In genomic region chrX:103630171-103630511, GRCh38 we compare ENCODE assay signal across 8 cellular contexts. TPM values are rescaled to one million over a fixed set of nuclear protein-coding genes. Genes with fewer than 3 reads are reported as not detected.
DNase-seq lines count a peak whose midpoint lies in the region; ATAC-seq and TF ChIP-seq lines count a peak whose summit lies in the region.

No MANE protein-coding gene starts in this region.

- H3K36me3 Mint-ChIP-seq in natural killer cell: no peaks in the 10 kb centered on the region

- H3K4me3 Mint-ChIP-seq in natural killer cell: peak overlapping the region; percentile 92

- DNase-seq in BJ (ENCODE audit: low read depth): no peak
- DNase-seq in coronary artery (ENCODE audit: low spot score): no peak
- DNase-seq in natural killer cell: no peak
- no peak for DNase-seq in epidermal melanocyte (ENCODE audit: insufficient read length, low spot score)
- no peak for DNase-seq in SW 1271 (lab: John Stamatoyannopoulos, UW)
- DNase-seq in T-helper 9 cell: no peak

- H3K27ac ChIP-seq in HUES64 (ENCODE audit: low read depth, low read length) (no peak overlapping the region; the same call in 1 of the 2 replicates), coronary artery (peak overlapping the region; percentile 89 to 96)

- CTCF ChIA-PET in BJ (lab: Yijun Ruan, JAX): interaction anchor here (1.0 to 1.7 kb wide), 7 partner anchors 9 to 96 kb away, joined by 3 to 6 read pairs (median 3); no protein-coding TSS in a partner anchor

- peaks cover 7% of the 10 kb centered on the region; the same call in 1 of the 2 replicates for H3K4me1 ChIP-seq in HUES64 (ENCODE audit: insufficient read depth, low read length)

- ATAC-seq in natural killer cell (no peak), HG02763 (IDR thresholded peaks at IDR 0.05; ENCODE audit: unreplicated experiment) (no peak)

- intact Hi-C loops in natural killer cell (cut with micrococcal nuclease): no loop called here

- peaks cover 0 to 5% of the 10 kb centered on the region in 2 donors for H3K27me3 Mint-ChIP-seq in natural killer cell (ENCODE audit: low read depth in 2 of 2)

- TF ChIP-seq CTCF in BJ (IDR thresholded peaks at IDR 0.05; ENCODE audit: insufficient read depth, low read depth, low read length) (no peak), coronary artery (IDR thresholded peaks at IDR 0.05) (no peak), natural killer cell (IDR thresholded peaks at IDR 0.05) (no peak)

- WGBS in HUES64: 30% methylated on average over 6 of the region's 6 CpGs

- H3K9ac ChIP-seq in HUES64 (ENCODE audit: low read depth, low read length): peak overlapping the region; percentile 67; the same call in 1 of the 2 replicates

- no peaks in the 10 kb centered on the region for H3K9me3 ChIP-seq in HUES64 (ENCODE audit: insufficient read depth, low read depth, low read length)

- no peaks in the 10 kb centered on the region for H3K27me3 ChIP-seq in BJ (ENCODE audit: control insufficient read depth, insufficient read depth, low read length)
- no peaks in the 10 kb centered on the region for H3K27me3 ChIP-seq in HUES64 (ENCODE audit: insufficient read depth, low read length)

- peaks cover 11 to 20% of the 10 kb centered on the region in 2 donors for H3K4me1 Mint-ChIP-seq in natural killer cell

- H3K4me3 ChIP-seq in BJ (ENCODE audit: low read depth, low read length): peak overlapping the region; percentile 54
- peak overlapping the region; percentile 92 for H3K4me3 ChIP-seq in HUES64 (ENCODE audit: low read length)
- H3K4me3 ChIP-seq in coronary artery: peak overlapping the region; percentile 83

- POLR2A ChIA-PET in BJ (lab: Charles Lee): interaction anchor here (0.5 to 0.8 kb wide), 2 partner anchors 15 to 57 kb away, joined by 3 to 4 read pairs; no protein-coding TSS in a partner anchor

- H3K27ac Mint-ChIP-seq in natural killer cell: peak overlapping the region; percentile 3 to 91

- H3K36me3 ChIP-seq in BJ (ENCODE audit: control insufficient read depth, insufficient read depth, low read length): no peaks in the 10 kb centered on the region
- no peaks in the 10 kb centered on the region for H3K36me3 ChIP-seq in HUES64 (ENCODE audit: insufficient read depth, low read length)

- H3K9me3 Mint-ChIP-seq in natural killer cell: no peaks in the 10 kb centered on the region

RNA-seq across cellular contexts. Expression of gene TCEAL1, which starts 1.4 kb away (rescaled TPM):
- polyA plus RNA-seq in BJ (2011; rRNA removed): 30.9 and 44.5 TPM in 2 replicates
- 3.5 TPM in 2 replicates for polyA minus RNA-seq in BJ (2011; rRNA and poly(A)+ RNA removed)
- 4.8 TPM for polyA plus RNA-seq in HUES64 (2013, experiment 1 of 2)
- polyA plus RNA-seq in HUES64 (2013, experiment 2 of 2): 4.8 TPM
- 1 to 10 TPM; 6.4 to 7.1 (median 6.7) TPM for total RNA-seq in natural killer cell

RNA-seq across cellular contexts. Expression of gene TCEAL3, which starts 22.4 kb away (rescaled TPM):
- 20.4 and 35.2 TPM in 2 replicates for polyA plus RNA-seq in BJ (2011; rRNA removed)
- 7.0 and 9.2 TPM in 2 replicates for polyA minus RNA-seq in BJ (2011; rRNA and poly(A)+ RNA removed)
- polyA plus RNA-seq in HUES64 (2013, experiment 1 of 2): 9.4 TPM
- 10.6 TPM for polyA plus RNA-seq in HUES64 (2013, experiment 2 of 2)
- total RNA-seq in natural killer cell: 1 to 10 TPM; 6.2 to 8.7 (median 8.4) TPM

RNA-seq across cellular contexts. Expression of gene TCEAL4, which starts 44.8 kb away (rescaled TPM):
- 28.6 and 44.1 TPM in 2 replicates for polyA plus RNA-seq in BJ (2011; rRNA removed)
- polyA minus RNA-seq in BJ (2011; rRNA and poly(A)+ RNA removed): 9.5 and 10.9 TPM in 2 replicates
- polyA plus RNA-seq in HUES64 (2013, experiment 1 of 2): 44.9 TPM
- 56.2 TPM for polyA plus RNA-seq in HUES64 (2013, experiment 2 of 2)
- 1 to 10 TPM; 3.2 to 5.2 (median 4.9) TPM for total RNA-seq in natural killer cell

RNA-seq across cellular contexts. Expression of gene MORF4L2, which starts 56.4 kb away (rescaled TPM):
- 479 and 701 TPM in 2 replicates for polyA plus RNA-seq in BJ (2011; rRNA removed)
- polyA minus RNA-seq in BJ (2011; rRNA and poly(A)+ RNA removed): 139 and 192 TPM in 2 replicates
- 251 TPM for polyA plus RNA-seq in HUES64 (2013, experiment 1 of 2)
- 275 TPM for polyA plus RNA-seq in HUES64 (2013, experiment 2 of 2)
- 100 to 1,000 TPM; 136 to 227 (median 141) TPM for total RNA-seq in natural killer cell
